In the genomic region with DNA sequence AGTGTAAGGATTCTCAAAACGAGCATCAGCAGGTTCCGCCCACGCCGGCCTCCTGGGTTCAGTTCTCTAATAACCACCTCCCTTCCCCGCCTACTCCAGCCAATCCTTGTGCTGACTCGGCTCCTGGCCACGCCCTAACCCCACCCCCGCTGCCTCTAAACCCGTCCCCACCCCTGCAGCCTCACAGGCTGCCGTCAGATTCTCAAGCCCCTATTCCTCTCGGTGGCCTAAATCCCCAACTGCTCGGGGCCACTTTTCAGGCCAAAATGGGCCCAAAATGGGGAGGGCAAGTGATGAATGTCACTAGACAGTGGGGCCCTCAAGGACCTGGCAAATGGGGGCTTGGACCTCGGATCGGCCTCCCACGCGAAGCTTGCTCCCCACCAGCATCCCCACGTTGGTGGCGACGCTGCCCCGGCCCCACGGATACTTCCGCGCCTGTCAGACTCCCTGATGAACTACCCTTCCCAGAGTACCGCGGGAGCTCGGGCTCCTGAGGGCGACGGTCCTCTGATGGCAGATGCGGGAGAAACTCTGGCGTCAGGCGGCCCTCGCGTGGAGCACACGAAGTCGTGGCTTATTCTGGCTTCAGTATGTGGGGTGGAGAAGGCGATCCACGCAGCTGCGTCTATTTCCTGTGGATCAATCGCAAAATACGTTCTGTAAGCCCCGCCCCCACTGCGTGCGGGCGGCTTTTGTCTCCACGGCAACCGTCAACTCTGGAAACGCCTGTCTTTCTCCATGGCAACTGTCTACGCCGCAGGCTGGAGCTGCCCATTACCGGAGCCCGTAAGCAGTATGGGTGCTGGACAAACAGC, we compare ENCODE assay signal across 7 cellular contexts.
DNase-seq lines count a peak whose midpoint lies in the region; ATAC-seq lines count a peak whose summit lies in the region.

No MANE protein-coding gene starts in this region.

- H3K27me3 Mint-ChIP-seq in memory B cell = peaks cover 4% of the 10 kb centered on the region

- peaks cover 11% of the 10 kb centered on the region for H3K36me3 Mint-ChIP-seq in memory B cell

- peaks cover 9% of the 10 kb centered on the region for H3K9me3 Mint-ChIP-seq in memory B cell

- ATAC-seq in GM21529 (IDR thresholded peaks at IDR 0.05; ENCODE audit: unreplicated experiment) = peak; percentile 55
- peak; percentile 88 for ATAC-seq in memory B cell (ENCODE audit: low read depth)
- no peak for ATAC-seq in GM21367 (IDR thresholded peaks at IDR 0.05; ENCODE audit: unreplicated experiment)

- peak overlapping the region; percentile 87 for H3K4me3 Mint-ChIP-seq in memory B cell

- H3K27ac Mint-ChIP-seq in memory B cell = peak overlapping the region; percentile 87

- DNase-seq in NCI-H345 treated with DMSO at 0.1 percent for 48 hours (lab: John Stamatoyannopoulos, UW; ENCODE audit: unreplicated experiment) (peak; percentile 36), memory B cell (ENCODE audit: low spot score in 2 of 2) (peak; percentile 55 to 65)
- peak; percentile 60 to 73 for DNase-seq in activated CD8-positive, alpha-beta memory T cell treated with anti-CD3 and anti-CD28 coated beads for 1 hour (ENCODE audit: extremely low read depth in 1 of 2, low read depth in 1 of 2)
- DNase-seq in effector CD8-positive, alpha-beta T cell (lab: John Stamatoyannopoulos, UW) = peak; percentile 71
- peak; percentile 50 to 75 (median 64) for DNase-seq in stimulated activated CD4-positive, alpha-beta T cell treated with anti-CD3 and anti-CD28 coated beads, TNF-alpha, amount 100 ng/mL, for 48 hours (ENCODE audit: low read depth in 3 of 3)

- peaks cover 14% of the 10 kb centered on the region for H3K4me1 Mint-ChIP-seq in memory B cell
